ENCODE assay signal across 1 cellular context in genomic region chr3:31461441-31461840, GRCh38.
TF ChIP-seq lines count a peak whose summit lies in the region.

No MANE protein-coding gene starts in this region.

TF ChIP-seq in HepG2, 621 proteins besides CTCF, POLR2A, EP300 and RAD21 (continued from another document):
- TF ChIP-seq ZBTB39 (CRISPR knock-in tag; IDR thresholded peaks at IDR 0.05), result no peak
- no peak for TF ChIP-seq SALL2 (CRISPR knock-in tag; IDR thresholded peaks at IDR 0.05)
- no peak for TF ChIP-seq HOXA7 (CRISPR knock-in tag; IDR thresholded peaks at IDR 0.05)
- no peak for TF ChIP-seq ZNF850 (CRISPR knock-in tag; conservative IDR thresholded peaks at IDR 0.05)
- no peak for TF ChIP-seq CREB1 (IDR thresholded peaks at IDR 0.05)
- TF ChIP-seq CREB1 (CRISPR knock-in tag; IDR thresholded peaks at IDR 0.05), result no peak
- no peak for TF ChIP-seq PRPF4 (IDR thresholded peaks at IDR 0.05; ENCODE audit: low read depth, low read length, poor library complexity, severe bottlenecking)
- no peak for TF ChIP-seq ZBTB4 (CRISPR knock-in tag; IDR thresholded peaks at IDR 0.05; ENCODE audit: borderline replicate concordance)
- TF ChIP-seq ZNF510 (CRISPR knock-in tag; IDR thresholded peaks at IDR 0.05; ENCODE audit: low read depth), result no peak
- TF ChIP-seq MBD4 (IDR thresholded peaks at IDR 0.05; ENCODE audit: borderline replicate concordance, low read length), result no peak
- no peak for TF ChIP-seq STAT6 (CRISPR knock-in tag; IDR thresholded peaks at IDR 0.05; ENCODE audit: borderline replicate concordance)
- no peak for TF ChIP-seq RAD51 (IDR thresholded peaks at IDR 0.05; ENCODE audit: borderline replicate concordance)
- no peak for TF ChIP-seq ZNF280D (CRISPR knock-in tag; IDR thresholded peaks at IDR 0.05)
- TF ChIP-seq SOX6 (IDR thresholded peaks at IDR 0.05), result no peak
- no peak for TF ChIP-seq SOX6 (CRISPR knock-in tag; IDR thresholded peaks at IDR 0.05)
